Comparison of ENCODE assay signal across 12 cellular contexts in the genomic region with DNA sequence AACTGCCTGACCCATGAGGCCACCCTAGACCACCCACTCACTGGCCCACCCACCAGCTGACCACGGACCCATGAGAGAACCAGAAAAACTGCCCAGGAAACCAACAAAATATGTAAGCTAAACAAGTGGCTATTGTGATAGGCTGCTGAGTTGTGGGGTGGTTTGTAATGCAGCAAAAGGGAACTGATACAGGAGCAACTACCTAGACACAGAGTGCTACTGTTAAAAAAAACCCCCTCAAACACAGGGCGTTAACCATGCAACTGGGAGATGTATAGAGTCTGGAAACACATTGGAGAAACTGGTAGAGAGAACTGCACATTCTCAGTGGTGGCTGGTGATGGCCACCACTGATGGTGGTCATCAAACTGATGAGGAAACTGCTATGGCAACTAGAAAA.
DNase-seq lines count a peak whose midpoint lies in the region; ATAC-seq lines count a peak whose summit lies in the region.
"Had no signal": no experiment of that assay in that cellular context is flagged by ENCODE, and none has a peak within 500 bp of the region (broad histone marks: within the 10 kb centered on the region; RNA-seq: fewer than 3 reads in every experiment).

No MANE protein-coding gene starts in this region.

- no peaks in the 10 kb centered on the region for H3K27me3 Mint-ChIP-seq in activated CD8-positive, alpha-beta T cell treated with anti-CD3 and anti-CD28 coated beads, Interleukin-2, amount 10 ng/mL, durations not matched to agents 7 days and 5 days (ENCODE audit: low read depth)

- no peak overlapping the region for H3K27ac Mint-ChIP-seq in activated CD8-positive, alpha-beta T cell treated with anti-CD3 and anti-CD28 coated beads, Interleukin-2, amount 10 ng/mL, durations not matched to agents 7 days and 5 days

- H3K4me3 Mint-ChIP-seq in activated CD8-positive, alpha-beta T cell treated with anti-CD3 and anti-CD28 coated beads, Interleukin-2, amount 10 ng/mL, durations not matched to agents 7 days and 5 days: no peak overlapping the region

- H3K4me1 Mint-ChIP-seq in activated CD8-positive, alpha-beta T cell treated with anti-CD3 and anti-CD28 coated beads, Interleukin-2, amount 10 ng/mL, durations not matched to agents 7 days and 5 days (ENCODE audit: low read depth): no peaks in the 10 kb centered on the region

- ATAC-seq in GM18498 (IDR thresholded peaks at IDR 0.05; ENCODE audit: unreplicated experiment) (peak; percentile 89), GM19438 (IDR thresholded peaks at IDR 0.05; ENCODE audit: low read depth, unreplicated experiment) (peak; percentile 91), HG02678 (IDR thresholded peaks at IDR 0.05; ENCODE audit: unreplicated experiment) (peak; percentile 71), HG03342 (IDR thresholded peaks at IDR 0.05; ENCODE audit: unreplicated experiment) (peak; percentile 98)
- no peak for ATAC-seq in activated CD8-positive, alpha-beta T cell treated with anti-CD3 and anti-CD28 coated beads, Interleukin-2, amount 10 ng/mL, durations not matched to agents 7 days and 5 days
- ATAC-seq: activated CD4-positive, CD25-positive, alpha-beta regulatory T cell treated with anti-CD3 and anti-CD28 coated beads, Interleukin-2, amount 50 U/mL, for 24 hours had no signal

- DNase-seq in DMS 273 (lab: John Stamatoyannopoulos, UW; ENCODE audit: unreplicated experiment) (no peak), iPS-NIHi11 (ENCODE audit: low spot score) (no peak), DMS79 (lab: John Stamatoyannopoulos, UW) (no peak)
- DNase-seq in activated CD8-positive, alpha-beta T cell treated with anti-CD3 and anti-CD28 coated beads, Interleukin-2, amount 10 ng/mL, durations not matched to agents 7 days and 5 days: no peak
- DNase-seq: amniotic stem cell, OCI-M1, SW 1271 had no signal

- CTCF ChIA-PET in activated CD8-positive, alpha-beta T cell treated with anti-CD3 and anti-CD28 coated beads, Interleukin-2, amount 10 ng/mL, durations not matched to agents 7 days and 5 days (lab: Charles Lee): no interaction called here

- POLR2A ChIA-PET in activated CD8-positive, alpha-beta T cell treated with anti-CD3 and anti-CD28 coated beads, Interleukin-2, amount 10 ng/mL, durations not matched to agents 7 days and 5 days (lab: Charles Lee): interaction anchor here (0.6 kb wide), 1 partner anchor 238 kb away, joined by 3 read pairs; no protein-coding TSS in a partner anchor

- no peaks in the 10 kb centered on the region for H3K36me3 Mint-ChIP-seq in activated CD8-positive, alpha-beta T cell treated with anti-CD3 and anti-CD28 coated beads, Interleukin-2, amount 10 ng/mL, durations not matched to agents 7 days and 5 days (ENCODE audit: low read depth)

- no peaks in the 10 kb centered on the region for H3K9me3 Mint-ChIP-seq in activated CD8-positive, alpha-beta T cell treated with anti-CD3 and anti-CD28 coated beads, Interleukin-2, amount 10 ng/mL, durations not matched to agents 7 days and 5 days (ENCODE audit: insufficient read depth)
